8 cellular contexts compared by ENCODE assay signal in the genomic region with DNA sequence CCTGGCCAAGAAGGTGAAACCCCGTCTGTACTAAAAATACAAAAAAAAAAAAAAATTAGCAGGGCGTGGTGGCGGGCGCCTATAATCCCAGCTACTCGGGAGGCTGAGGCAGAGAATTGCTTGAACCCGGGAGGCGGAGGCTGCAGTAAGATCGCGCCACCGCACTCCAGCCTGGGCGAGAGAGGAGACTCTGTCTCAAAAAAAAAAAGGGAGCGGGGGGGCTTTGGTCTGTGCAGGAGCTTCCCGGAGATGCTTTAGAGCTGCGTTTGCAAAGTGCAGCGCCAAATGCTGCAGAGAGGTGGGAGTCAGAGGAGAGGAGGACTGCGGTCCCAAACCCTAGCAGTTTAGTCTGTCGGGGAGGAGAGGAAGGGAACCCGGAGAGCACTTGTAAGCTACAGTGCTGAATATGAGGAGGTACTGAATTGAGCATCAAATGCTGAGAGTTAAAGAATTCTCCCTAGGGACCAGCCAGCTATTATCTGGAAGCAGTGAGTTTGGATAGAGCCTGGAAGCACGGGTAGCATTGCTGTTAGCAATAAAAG. TPM values are rescaled to one million over a fixed set of nuclear protein-coding genes. Genes with fewer than 3 reads are reported as not detected.
DNase-seq lines count a peak whose midpoint lies in the region; ATAC-seq, FAIRE-seq and TF ChIP-seq lines count a peak whose summit lies in the region.

No MANE protein-coding gene starts in this region.

- H3K27me3 Mint-ChIP-seq in dendritic cell treated with granulocyte-macrophage colony-stimulating factor and Interleukin-4, amounts not matched to agents 40 ng/mL and 50 ng/mL, for 4 days, result peaks cover 7% of the 10 kb centered on the region

- peaks cover 26% of the 10 kb centered on the region for H3K36me3 Mint-ChIP-seq in dendritic cell treated with granulocyte-macrophage colony-stimulating factor and Interleukin-4, amounts not matched to agents 40 ng/mL and 50 ng/mL, for 4 days (ENCODE audit: low read depth)

- POLR2A ChIA-PET in BJ (lab: Charles Lee), result interaction anchor here (0.5 to 1.2 kb wide), 5 partner anchors 8 to 249 kb away, joined by 3 to 14 read pairs (median 4); a partner anchor contains a TSS
- POLR2A ChIA-PET in HEK293 (lab: Yijun Ruan, JAX), result interaction anchor here (0.7 to 2.0 kb wide), 16 partner anchors 12 to 360 kb away, joined by 3 to 9 read pairs (median 4); a partner anchor contains a TSS

- CTCF ChIA-PET in BJ (lab: Yijun Ruan, JAX) (interaction anchor here (0.8 to 4.9 kb wide), 8 partner anchors 9 to 153 kb away, joined by 3 to 37 read pairs (median 3); a partner anchor contains a TSS), HEK293 (lab: Yijun Ruan, JAX) (interaction anchor here (0.9 to 6.6 kb wide), 8 partner anchors 12 to 260 kb away, joined by 4 to 50 read pairs (median 5); no protein-coding TSS in a partner anchor)

- TF ChIP-seq POLR2A in vagina (IDR thresholded peaks at IDR 0.05), result no peak

- TF ChIP-seq CTCF in BJ (IDR thresholded peaks at IDR 0.05; ENCODE audit: insufficient read depth, low read depth, low read length), result 0 out of 2 replicates have a peak, but pooled peaks have one; percentile 16
- TF ChIP-seq CTCF in HEK293 (tag by site-specific recombination; IDR thresholded peaks at IDR 0.05), result 0 out of 2 replicates have a peak, but pooled peaks have one; percentile 6
- no peak for TF ChIP-seq CTCF in mucosa of descending colon (IDR thresholded peaks at IDR 0.05)
- TF ChIP-seq CTCF in vagina (IDR thresholded peaks at IDR 0.05), result peak in 1 of 3 experiments; percentile 3

- H3K4me3 ChIP-seq in BJ (ENCODE audit: low read depth, low read length) (peak overlapping the region; percentile 61), HEK293 (ENCODE audit: low read depth, low read length) (peak overlapping the region; percentile 54), mucosa of descending colon (no peak overlapping the region), vagina (peak overlapping the region; percentile 59 to 60)

- ATAC-seq in mucosa of descending colon, result peak; percentile 8

- DNase-seq in BJ (ENCODE audit: low read depth), result no peak
- peak; percentile 4 for DNase-seq in RCC 7860 (ENCODE audit: low spot score)
- peak in 1 of 3 donors; percentile 17 for DNase-seq in mucosa of descending colon
- DNase-seq in vagina (ENCODE audit: extremely low spot score in 2 of 2), result no peak
- no peak for DNase-seq in NCI-H2196 (lab: John Stamatoyannopoulos, UW; ENCODE audit: unreplicated experiment)
- no peak for DNase-seq in HPDE6-E6E7 (ENCODE audit: extremely low spot score)

- peak overlapping the region; percentile 89 for H3K27ac Mint-ChIP-seq in dendritic cell treated with granulocyte-macrophage colony-stimulating factor and Interleukin-4, amounts not matched to agents 40 ng/mL and 50 ng/mL, for 4 days

- H3K9me3 ChIP-seq in HEK293 (ENCODE audit: control insufficient read depth, insufficient read depth, low read depth, low read length) (no peaks in the 10 kb centered on the region), mucosa of descending colon (no peaks in the 10 kb centered on the region), vagina (no peaks in the 10 kb centered on the region)

- no peaks in the 10 kb centered on the region for H3K9me3 Mint-ChIP-seq in dendritic cell treated with granulocyte-macrophage colony-stimulating factor and Interleukin-4, amounts not matched to agents 40 ng/mL and 50 ng/mL, for 4 days

- FAIRE-seq in RCC 7860 (lab: Jason Lieb, UNC), result no peak

- no peaks in the 10 kb centered on the region for H3K27me3 ChIP-seq in BJ (ENCODE audit: control insufficient read depth, insufficient read depth, low read length)
- no peaks in the 10 kb centered on the region for H3K27me3 ChIP-seq in vagina

- H3K4me1 ChIP-seq in HEK293 (ENCODE audit: control insufficient read depth, insufficient read depth, low read length) (no peaks in the 10 kb centered on the region), mucosa of descending colon (ENCODE audit: low read depth) (peaks cover 16% of the 10 kb centered on the region), vagina (peaks cover 29% of the 10 kb centered on the region)

- peaks cover 25% of the 10 kb centered on the region for H3K4me1 Mint-ChIP-seq in dendritic cell treated with granulocyte-macrophage colony-stimulating factor and Interleukin-4, amounts not matched to agents 40 ng/mL and 50 ng/mL, for 4 days (ENCODE audit: low read depth)

- peak overlapping the region; percentile 91 for H3K4me3 Mint-ChIP-seq in dendritic cell treated with granulocyte-macrophage colony-stimulating factor and Interleukin-4, amounts not matched to agents 40 ng/mL and 50 ng/mL, for 4 days

- intact Hi-C loops in dendritic cell treated with granulocyte-macrophage colony-stimulating factor and Interleukin-4, amounts not matched to agents 40 ng/mL and 50 ng/mL, for 4 days (cut with micrococcal nuclease), result no loop called here
- intact Hi-C loops in mucosa of descending colon (cut with DNase I, micrococcal nuclease) (no loop called here), vagina (cut with DNase I) (loop anchor here (5.0 kb wide), 1 partner anchor 36 kb away; no protein-coding TSS in a partner anchor)

- peaks cover 5% of the 10 kb centered on the region for H3K36me3 ChIP-seq in BJ (ENCODE audit: control insufficient read depth, insufficient read depth, low read length)
- H3K36me3 ChIP-seq in HEK293 (ENCODE audit: control insufficient read depth in 2 of 2, insufficient read depth in 1 of 2, low read length in 2 of 2), result peaks cover 0 to 13% of the 10 kb centered on the region in 2 experiments; a peak in 2 of 3 replicates
- no peaks in the 10 kb centered on the region for H3K36me3 ChIP-seq in mucosa of descending colon (ENCODE audit: low read depth)
- no peaks in the 10 kb centered on the region for H3K36me3 ChIP-seq in vagina

- H3K27ac ChIP-seq in HEK293 (ENCODE audit: extremely low read depth, low read depth, low read length), result peak overlapping the region; percentile 24; the same call in 1 of the 2 replicates
- H3K27ac ChIP-seq in vagina, result peak overlapping the region; percentile 91

TF ChIP-seq in HEK293, 187 proteins besides CTCF, POLR2A, EP300 and RAD21 (continues in another document):
- TF ChIP-seq ZNF785 (tag by site-specific recombination; IDR thresholded peaks at IDR 0.05) (no peak), SP2 (tag by site-specific recombination; IDR thresholded peaks at IDR 0.05) (no peak), ZBTB7A (tag by site-specific recombination; IDR thresholded peaks at IDR 0.05; ENCODE audit: low read depth) (no peak), ZNF558 (tag by site-specific recombination; IDR thresholded peaks at IDR 0.05) (0 out of 2 replicates have a peak, but pooled peaks have one; percentile 71), ZFP41 (tag by site-specific recombination; IDR thresholded peaks at IDR 0.05; ENCODE audit: borderline replicate concordance) (no peak)
- TF ChIP-seq, protein P1, sequence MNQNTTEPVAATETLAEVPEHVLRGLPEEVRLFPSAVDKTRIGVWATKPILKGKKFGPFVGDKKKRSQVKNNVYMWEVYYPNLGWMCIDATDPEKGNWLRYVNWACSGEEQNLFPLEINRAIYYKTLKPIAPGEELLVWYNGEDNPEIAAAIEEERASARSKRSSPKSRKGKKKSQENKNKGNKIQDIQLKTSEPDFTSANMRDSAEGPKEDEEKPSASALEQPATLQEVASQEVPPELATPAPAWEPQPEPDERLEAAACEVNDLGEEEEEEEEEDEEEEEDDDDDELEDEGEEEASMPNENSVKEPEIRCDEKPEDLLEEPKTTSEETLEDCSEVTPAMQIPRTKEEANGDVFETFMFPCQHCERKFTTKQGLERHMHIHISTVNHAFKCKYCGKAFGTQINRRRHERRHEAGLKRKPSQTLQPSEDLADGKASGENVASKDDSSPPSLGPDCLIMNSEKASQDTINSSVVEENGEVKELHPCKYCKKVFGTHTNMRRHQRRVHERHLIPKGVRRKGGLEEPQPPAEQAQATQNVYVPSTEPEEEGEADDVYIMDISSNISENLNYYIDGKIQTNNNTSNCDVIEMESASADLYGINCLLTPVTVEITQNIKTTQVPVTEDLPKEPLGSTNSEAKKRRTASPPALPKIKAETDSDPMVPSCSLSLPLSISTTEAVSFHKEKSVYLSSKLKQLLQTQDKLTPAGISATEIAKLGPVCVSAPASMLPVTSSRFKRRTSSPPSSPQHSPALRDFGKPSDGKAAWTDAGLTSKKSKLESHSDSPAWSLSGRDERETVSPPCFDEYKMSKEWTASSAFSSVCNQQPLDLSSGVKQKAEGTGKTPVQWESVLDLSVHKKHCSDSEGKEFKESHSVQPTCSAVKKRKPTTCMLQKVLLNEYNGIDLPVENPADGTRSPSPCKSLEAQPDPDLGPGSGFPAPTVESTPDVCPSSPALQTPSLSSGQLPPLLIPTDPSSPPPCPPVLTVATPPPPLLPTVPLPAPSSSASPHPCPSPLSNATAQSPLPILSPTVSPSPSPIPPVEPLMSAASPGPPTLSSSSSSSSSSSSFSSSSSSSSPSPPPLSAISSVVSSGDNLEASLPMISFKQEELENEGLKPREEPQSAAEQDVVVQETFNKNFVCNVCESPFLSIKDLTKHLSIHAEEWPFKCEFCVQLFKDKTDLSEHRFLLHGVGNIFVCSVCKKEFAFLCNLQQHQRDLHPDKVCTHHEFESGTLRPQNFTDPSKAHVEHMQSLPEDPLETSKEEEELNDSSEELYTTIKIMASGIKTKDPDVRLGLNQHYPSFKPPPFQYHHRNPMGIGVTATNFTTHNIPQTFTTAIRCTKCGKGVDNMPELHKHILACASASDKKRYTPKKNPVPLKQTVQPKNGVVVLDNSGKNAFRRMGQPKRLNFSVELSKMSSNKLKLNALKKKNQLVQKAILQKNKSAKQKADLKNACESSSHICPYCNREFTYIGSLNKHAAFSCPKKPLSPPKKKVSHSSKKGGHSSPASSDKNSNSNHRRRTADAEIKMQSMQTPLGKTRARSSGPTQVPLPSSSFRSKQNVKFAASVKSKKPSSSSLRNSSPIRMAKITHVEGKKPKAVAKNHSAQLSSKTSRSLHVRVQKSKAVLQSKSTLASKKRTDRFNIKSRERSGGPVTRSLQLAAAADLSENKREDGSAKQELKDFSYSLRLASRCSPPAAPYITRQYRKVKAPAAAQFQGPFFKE (tag by site-specific recombination; IDR thresholded peaks at IDR 0.05; ENCODE audit: borderline replicate concordance), result no peak

RNA-seq across cellular contexts. Expression of a gene that starts 0.6 kb away (rescaled TPM):
- polyA plus RNA-seq in BJ (2011; rRNA removed), result 0.17 TPM in 1 of 2 replicates, not detected in the other
- not detected in 2 replicates for polyA minus RNA-seq in BJ (2011; rRNA and poly(A)+ RNA removed)
- not detected for total RNA-seq in mucosa of descending colon
- not detected for total RNA-seq in vagina

RNA-seq across cellular contexts. Expression of a gene that starts 8.2 kb away (rescaled TPM):
- polyA plus RNA-seq in BJ (2011; rRNA removed), result 108 and 204 TPM in 2 replicates
- 48.5 and 51.1 TPM in 2 replicates for polyA minus RNA-seq in BJ (2011; rRNA and poly(A)+ RNA removed)
- total RNA-seq in mucosa of descending colon (10 to 100 TPM in 1 of 3 donors, 1 to 10 TPM in 2; 3.4 to 11.0 (median 8.8) TPM), vagina (130 TPM)

RNA-seq across cellular contexts. Expression of a gene that starts 28.9 kb away (rescaled TPM):
- 12.6 and 17.7 TPM in 2 replicates for polyA plus RNA-seq in BJ (2011; rRNA removed)
- polyA minus RNA-seq in BJ (2011; rRNA and poly(A)+ RNA removed), result 11.8 and 16.4 TPM in 2 replicates
- total RNA-seq in mucosa of descending colon (10 to 100 TPM; 15.9 to 20.2 (median 20.0) TPM), vagina (17.4 TPM)

RNA-seq across cellular contexts. Expression of a gene that starts 33.1 kb away (rescaled TPM):
- 6.1 and 8.6 TPM in 2 replicates for polyA plus RNA-seq in BJ (2011; rRNA removed)
- polyA minus RNA-seq in BJ (2011; rRNA and poly(A)+ RNA removed), result 3.8 and 5.9 TPM in 2 replicates
- total RNA-seq in mucosa of descending colon (10 to 100 TPM in 2 of 3 donors, 1 to 10 TPM in 1; 3.4 to 37.1 (median 10.2) TPM), vagina (64.6 TPM)

Comparison
In these comparisons a context has a peak if more than half of its experiments do, and no peak if none do; other contexts are left out.
1. RNA of a gene that starts 8.2 kb away (total RNA-seq): 130 TPM in vagina (single experiment); 3.4 to 11.0 TPM in mucosa of descending colon; every median in the first group is over 10 times any median in the second.